In genomic region chr11:106331163-106331562, GRCh38 we compare ENCODE assay signal across 31 cellular contexts.
DNase-seq lines count a peak whose midpoint lies in the region; ATAC-seq, FAIRE-seq and TF ChIP-seq lines count a peak whose summit lies in the region.
"Had no signal": no experiment of that assay in that cellular context is flagged by ENCODE, and none has a peak within 500 bp of the region (broad histone marks: within the 10 kb centered on the region; RNA-seq: fewer than 3 reads in every experiment).

No MANE protein-coding gene starts in this region.

- TF ChIP-seq CTCF in bronchial epithelial cell (IDR thresholded peaks at IDR 0.05; ENCODE audit: insufficient read depth, low read length, severe bottlenecking) (no peak), spleen (IDR thresholded peaks at IDR 0.05 in 8 of 11, conservative IDR thresholded peaks at IDR 0.05 in 3 of 11) (no peak), kidney (IDR thresholded peaks at IDR 0.05; ENCODE audit: borderline replicate concordance, extremely low read depth, insufficient read depth) (no peak)

- H3K36me3 ChIP-seq in bronchial epithelial cell (ENCODE audit: control insufficient read depth, insufficient read depth, low read length) (no peaks in the 10 kb centered on the region), spleen (no peaks in the 10 kb centered on the region), kidney (ENCODE audit: control insufficient read depth in 1 of 2, insufficient read depth in 2 of 2, low read length in 2 of 2) (no peaks in the 10 kb centered on the region)
- H3K36me3 ChIP-seq: heart left ventricle, neutrophil, prostate gland, sigmoid colon, suprapubic skin had no signal

- TF ChIP-seq POLR2A in spleen (IDR thresholded peaks at IDR 0.05), result no peak

- H3K27ac ChIP-seq in spleen (no peak overlapping the region), kidney (ENCODE audit: low read depth in 2 of 2, low read length in 2 of 2) (no peak overlapping the region)
- H3K27ac ChIP-seq: body of pancreas, C4-2B, heart left ventricle, neutrophil, prostate gland, sigmoid colon, suprapubic skin, VCaP had no signal

- H3K4me1 ChIP-seq in spleen (no peaks in the 10 kb centered on the region), kidney (ENCODE audit: control insufficient read depth in 1 of 2, insufficient read depth in 1 of 2, low read depth in 1 of 2, low read length in 2 of 2) (no peaks in the 10 kb centered on the region)
- H3K4me1 ChIP-seq: body of pancreas, heart left ventricle, prostate gland, sigmoid colon, suprapubic skin had no signal

- H3K27me3 ChIP-seq in bronchial epithelial cell (ENCODE audit: control insufficient read depth, insufficient read depth, low read length) (no peaks in the 10 kb centered on the region), spleen (replicated peaks in 1 of 7) (no peaks in the 10 kb centered on the region)
- H3K27me3 ChIP-seq: body of pancreas, heart left ventricle, neutrophil, sigmoid colon, suprapubic skin had no signal

- H3K4me3 ChIP-seq in bronchial epithelial cell (ENCODE audit: low read depth, low read length) (no peak overlapping the region), spleen (no peak overlapping the region), kidney (ENCODE audit: low read length in 2 of 2) (no peak overlapping the region)
- H3K4me3 ChIP-seq: body of pancreas, heart left ventricle, K562, prostate gland, sigmoid colon, suprapubic skin had no signal

- FAIRE-seq in bronchial epithelial cell (lab: Jason Lieb, UNC) (no peak), kidney (lab: Jason Lieb, UNC) (no peak)
- FAIRE-seq: endothelial cell of umbilical vein, H1, K562 had no signal

- WGBS in spleen, 5 donors, result 83 to 97% (median 92%) methylated on average over 2 of the region's 2 CpGs

- DNase-seq in ELR (ENCODE audit: low read depth), result peak; percentile 51
- DNase-seq in M059J (ENCODE audit: low read depth), result peak; percentile 83
- DNase-seq in bronchial epithelial cell (ENCODE audit: low read depth), result peak; percentile 4
- peak; percentile 75 for DNase-seq in kidney tubule cell (ENCODE audit: low spot score)
- DNase-seq in Ammon's horn (ENCODE audit: low spot score), result no peak
- DNase-seq in spleen, result no peak
- DNase-seq in kidney, result no peak
- DNase-seq: activated CD4-positive, alpha-beta T cell treated with anti-CD3 and anti-CD28 coated beads for 48 hours; activated CD8-positive, alpha-beta memory T cell treated with anti-CD3 and anti-CD28 coated beads for 24 hours; activated gamma-delta T cell treated with Interleukin-2 at 50 U/mL for 16 hours; activated naive CD8-positive, alpha-beta T cell treated with anti-CD3 and anti-CD28 coated beads, Interleukin-2, amount 50 U/mL, for 24 hours; activated T-cell treated with anti-CD3 and anti-CD28 coated beads, Interleukin-2, amount 50 U/mL, for 4 hours; body of pancreas; DMS79 treated with DMSO at 0.1 percent for 48 hours; heart left ventricle; mesendoderm; MM.1S; NCI-H1417 treated with DMSO at 0.1 percent for 48 hours; NCI-H446 treated with DMSO at 0.1 percent for 48 hours; sigmoid colon; stimulated activated naive CD4-positive, alpha-beta T cell had no signal

- no peak overlapping the region for H3K9ac ChIP-seq in kidney (ENCODE audit: low read length in 2 of 2)

- ATAC-seq in GM21723 (IDR thresholded peaks at IDR 0.05; ENCODE audit: unreplicated experiment), result no peak
- ATAC-seq: activated naive CD8-positive, alpha-beta T cell treated with anti-CD3 and anti-CD28 coated beads, Interleukin-2, amount 50 U/mL, for 24 hours; activated T-cell treated with anti-CD3 and anti-CD28 coated beads, Interleukin-2, amount 50 U/mL, for 4 hours; body of pancreas; heart left ventricle; K562; SK-N-SH treated with all-trans-retinoic acid at 6 μM for 48 hours had no signal

- intact Hi-C loops in spleen (cut with DNase I; ENCODE audit: low total_unique reads) (no loop called here), kidney (cut with DNase I) (no loop called here)

- H3K9me3 ChIP-seq in spleen, result peaks cover 0 to 4% (median 0%) of the 10 kb centered on the region in 8 donors
- no peaks in the 10 kb centered on the region for H3K9me3 ChIP-seq in kidney (ENCODE audit: control insufficient read depth in 1 of 2, low read length in 2 of 2)
- H3K9me3 ChIP-seq: body of pancreas, neutrophil, prostate gland, suprapubic skin had no signal

Comparison
In these comparisons a context has a peak if more than half of its experiments do, and no peak if none do; other contexts are left out.
1. DNase-seq: peak in ELR (single experiment), M059J (single experiment), bronchial epithelial cell (single experiment) and kidney tubule cell (single experiment); none in Ammon's horn (single experiment), spleen (single experiment) and kidney (single experiment).